In the genomic region with DNA sequence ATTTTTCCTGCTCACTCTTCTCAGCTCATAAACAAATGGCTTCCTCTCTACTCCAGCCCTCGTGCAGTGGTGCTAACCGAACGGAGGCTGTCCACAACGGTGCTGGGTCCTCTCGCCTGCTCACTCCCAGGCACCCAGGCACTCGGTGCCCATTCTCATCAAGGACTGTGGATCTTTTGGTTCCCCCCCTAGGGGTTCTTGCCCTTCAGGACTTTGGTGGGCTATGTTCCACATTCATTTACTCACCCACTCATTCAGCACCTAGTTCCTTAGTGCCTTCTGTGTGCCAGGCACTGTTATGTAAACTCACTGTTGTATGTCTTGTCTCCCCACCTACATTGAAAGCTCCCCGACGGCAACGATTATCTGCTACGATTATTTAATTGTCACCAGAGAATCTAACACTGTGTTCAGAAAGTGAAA, we compare ENCODE assay signal across 9 cellular contexts.
DNase-seq lines count a peak whose midpoint lies in the region; ATAC-seq and TF ChIP-seq lines count a peak whose summit lies in the region.
"Had no signal": no experiment of that assay in that cellular context is flagged by ENCODE, and none has a peak within 500 bp of the region (broad histone marks: within the 10 kb centered on the region; RNA-seq: fewer than 3 reads in every experiment).

No MANE protein-coding gene starts in this region.

- peaks cover 44% of the 10 kb centered on the region for H3K4me1 ChIP-seq in muscle layer of colon (ENCODE audit: insufficient read depth, low read length)
- peaks cover 33% of the 10 kb centered on the region for H3K4me1 ChIP-seq in vagina

- peak overlapping the region; percentile 62 for H3K9ac ChIP-seq in muscle layer of colon (ENCODE audit: low read length)

- no peak for TF ChIP-seq CTCF in vagina (IDR thresholded peaks at IDR 0.05)

- H3K4me3 ChIP-seq in muscle layer of colon (ENCODE audit: low read depth in 1 of 2, low read length in 2 of 2) (peak overlapping the region in 1 of 2 donors; percentile 73), vagina (peak overlapping the region in 1 of 2 donors; percentile 5)
- H3K4me3 ChIP-seq: MG63 had no signal

- H3K27ac ChIP-seq in caudate nucleus (ENCODE audit: low read depth, low read length), result peak overlapping the region; percentile 46
- H3K27ac ChIP-seq in muscle layer of colon (ENCODE audit: low read depth, low read length), result peak overlapping the region; percentile 82
- peak overlapping the region; percentile 70 for H3K27ac ChIP-seq in vagina

- H3K27me3 ChIP-seq in muscle layer of colon (ENCODE audit: control insufficient read depth in 1 of 2, insufficient read depth in 2 of 2, low read length in 2 of 2), result no peaks in the 10 kb centered on the region
- H3K27me3 ChIP-seq in vagina, result no peaks in the 10 kb centered on the region
- H3K27me3 ChIP-seq: MG63 had no signal

- TF ChIP-seq POLR2A in vagina (IDR thresholded peaks at IDR 0.05), result no peak

- ATAC-seq in HG03280 (IDR thresholded peaks at IDR 0.05; ENCODE audit: unreplicated experiment) (no peak), HG02623 (IDR thresholded peaks at IDR 0.05; ENCODE audit: unreplicated experiment) (no peak), GM18511 (IDR thresholded peaks at IDR 0.05; ENCODE audit: unreplicated experiment) (no peak)

- DNase-seq in stimulated activated CD4-positive, alpha-beta T cell treated with anti-CD3 and anti-CD28 coated beads, Interleukin-15, amount 100 ng/mL, for 24 hours, result peak; percentile 46
- DNase-seq in stimulated activated CD4-positive, alpha-beta T cell treated with anti-CD3 and anti-CD28 coated beads, Interleukin-12 subunit alpha, Interleukin-12 subunit beta, amount 100 ng/mL, for 4 hours, result no peak
- peak in 1 of 61 donors; percentile 21 for DNase-seq in caudate nucleus (lab: John Stamatoyannopoulos, UW)
- DNase-seq in vagina (ENCODE audit: extremely low spot score in 2 of 2), result no peak
- DNase-seq: MG63 had no signal

- H3K36me3 ChIP-seq in muscle layer of colon (ENCODE audit: insufficient read depth, low read length) (no peaks in the 10 kb centered on the region), vagina (no peaks in the 10 kb centered on the region)
- H3K36me3 ChIP-seq: MG63 had no signal

- H3K9me3 ChIP-seq in muscle layer of colon (ENCODE audit: low read length), result no peaks in the 10 kb centered on the region
- no peaks in the 10 kb centered on the region for H3K9me3 ChIP-seq in vagina
- H3K9me3 ChIP-seq: MG63 had no signal

- intact Hi-C loops in vagina (cut with DNase I), result no loop called here
